In the genomic region with DNA sequence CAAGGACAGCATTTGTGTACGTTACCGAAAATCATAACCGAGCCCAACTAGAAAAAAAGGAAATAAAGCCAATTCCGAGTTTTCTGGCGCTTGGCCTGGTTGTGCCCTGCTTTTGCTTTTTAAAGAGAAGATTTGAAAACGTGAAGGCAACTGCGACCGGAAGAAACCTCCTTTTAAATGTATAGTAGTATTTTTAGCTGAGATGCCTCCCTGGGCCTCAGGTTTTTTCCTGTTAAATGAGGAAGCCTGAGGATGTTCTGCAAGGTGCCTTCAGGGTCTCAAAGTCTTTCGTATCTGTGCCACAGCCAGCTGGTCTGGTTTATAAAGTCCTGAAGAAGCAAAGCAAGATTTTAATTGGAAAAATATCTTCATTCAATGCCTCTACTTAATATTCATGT, we compare ENCODE assay signal across 8 cellular contexts. TPM values are rescaled to one million over a fixed set of nuclear protein-coding genes. Genes with fewer than 3 reads are reported as not detected.
A peak's percentile ranks its signal among the peaks of the same experiment; 100 is the strongest.
DNase-seq lines count a peak whose midpoint lies in the region; ATAC-seq and TF ChIP-seq lines count a peak whose summit lies in the region.

No MANE protein-coding gene starts in this region.

- peak overlapping the region; percentile 90 for H3K27ac Mint-ChIP-seq in activated CD4-positive, alpha-beta memory T cell treated with anti-CD3 and anti-CD28 coated beads, Interleukin-2, amount 10 ng/mL, durations not matched to agents 7 days and 5 days

- POLR2A ChIA-PET in AG04449 (lab: Yijun Ruan, JAX) = interaction anchor here (0.6 kb wide), 1 partner anchor 33 kb away, joined by 3 read pairs; no protein-coding TSS in a partner anchor
- POLR2A ChIA-PET in activated CD4-positive, alpha-beta memory T cell treated with anti-CD3 and anti-CD28 coated beads, Interleukin-2, amount 10 ng/mL, durations not matched to agents 7 days and 5 days (lab: Charles Lee) = interaction anchor here (0.6 to 4.2 kb wide), 14 partner anchors 8 to 1008 kb away, joined by 3 to 41 read pairs (median 5); partner anchors contain the start of genes CLCA2, SELENOF and SH3GLB1

- no peaks in the 10 kb centered on the region for H3K27me3 ChIP-seq in subcutaneous abdominal adipose tissue (ENCODE audit: control insufficient read depth in 5 of 5, insufficient read depth in 4 of 5, low read length in 5 of 5)

- TF ChIP-seq CTCF in AG04449 (IDR thresholded peaks at IDR 0.05; ENCODE audit: insufficient read depth, low read length, missing control alignments) = no peak

- H3K4me1 Mint-ChIP-seq in activated CD4-positive, alpha-beta memory T cell treated with anti-CD3 and anti-CD28 coated beads, Interleukin-2, amount 10 ng/mL, durations not matched to agents 7 days and 5 days = peaks cover 48% of the 10 kb centered on the region

- peak overlapping the region; percentile 95 for H3K4me3 Mint-ChIP-seq in activated CD4-positive, alpha-beta memory T cell treated with anti-CD3 and anti-CD28 coated beads, Interleukin-2, amount 10 ng/mL, durations not matched to agents 7 days and 5 days

- ATAC-seq in GM18909 (IDR thresholded peaks at IDR 0.05; ENCODE audit: poor library complexity, unreplicated experiment) (peak; percentile 29), HG03175 (IDR thresholded peaks at IDR 0.05; ENCODE audit: unreplicated experiment) (peak; percentile 19)

- peaks cover 0 to 30% (median 18%) of the 10 kb centered on the region in 5 donors for H3K4me1 ChIP-seq in subcutaneous abdominal adipose tissue (ENCODE audit: control insufficient read depth in 5 of 5, insufficient read depth in 5 of 5, low read length in 5 of 5)

- no peaks in the 10 kb centered on the region for H3K27me3 Mint-ChIP-seq in activated CD4-positive, alpha-beta memory T cell treated with anti-CD3 and anti-CD28 coated beads, Interleukin-2, amount 10 ng/mL, durations not matched to agents 7 days and 5 days

- H3K9me3 ChIP-seq in iPS-18c (ENCODE audit: control insufficient read depth, insufficient read depth, low read length) = no peaks in the 10 kb centered on the region
- no peaks in the 10 kb centered on the region for H3K9me3 ChIP-seq in subcutaneous abdominal adipose tissue (ENCODE audit: control insufficient read depth in 5 of 5, low read length in 5 of 5)

- peak overlapping the region; percentile 42 to 94 (median 79) for H3K9ac ChIP-seq in subcutaneous abdominal adipose tissue (ENCODE audit: low read length in 5 of 5)

- no peak for DNase-seq in AG04449 (ENCODE audit: low read depth, low spot score)
- no peak for DNase-seq in activated CD4-positive, alpha-beta memory T cell treated with anti-CD3 and anti-CD28 coated beads, Interleukin-2, amount 10 ng/mL, durations not matched to agents 7 days and 5 days
- no peak for DNase-seq in AG08395 (ENCODE audit: low spot score)
- no peak for DNase-seq in NCI-H2029 treated with DMSO at 0.1 percent for 48 hours (lab: John Stamatoyannopoulos, UW)

- CTCF ChIA-PET in AG04449 (lab: Yijun Ruan, JAX) = interaction anchor here (0.7 to 2.9 kb wide), 7 partner anchors 13 to 308 kb away, joined by 3 to 11 read pairs (median 5); partner anchors contain the start of gene SH3GLB1
- CTCF ChIA-PET in activated CD4-positive, alpha-beta memory T cell treated with anti-CD3 and anti-CD28 coated beads, Interleukin-2, amount 10 ng/mL, durations not matched to agents 7 days and 5 days (lab: Charles Lee) = interaction anchor here (0.7 to 2.2 kb wide), 7 partner anchors 12 to 308 kb away, joined by 3 to 15 read pairs (median 5); partner anchors contain the start of gene SH3GLB1

- H3K36me3 ChIP-seq in subcutaneous abdominal adipose tissue (ENCODE audit: control insufficient read depth in 5 of 5, insufficient read depth in 5 of 5, low read length in 5 of 5) = no peaks in the 10 kb centered on the region

- H3K4me3 ChIP-seq in AG04449 (ENCODE audit: low read depth, low read length) = peak overlapping the region; percentile 94
- peak overlapping the region; percentile 91; the same call in 1 of the 2 replicates for H3K4me3 ChIP-seq in iPS-18c (ENCODE audit: insufficient read depth, low read depth, low read length)
- peak overlapping the region; percentile 96 to 99 (median 99) for H3K4me3 ChIP-seq in subcutaneous abdominal adipose tissue (ENCODE audit: low read depth in 1 of 5, low read length in 5 of 5)

- H3K36me3 Mint-ChIP-seq in activated CD4-positive, alpha-beta memory T cell treated with anti-CD3 and anti-CD28 coated beads, Interleukin-2, amount 10 ng/mL, durations not matched to agents 7 days and 5 days (ENCODE audit: low read depth) = peaks cover 21% of the 10 kb centered on the region

- peak overlapping the region; percentile 78 for H3K27ac ChIP-seq in subcutaneous abdominal adipose tissue (ENCODE audit: low read depth, low read length)

- no peaks in the 10 kb centered on the region for H3K9me3 Mint-ChIP-seq in activated CD4-positive, alpha-beta memory T cell treated with anti-CD3 and anti-CD28 coated beads, Interleukin-2, amount 10 ng/mL, durations not matched to agents 7 days and 5 days

RNA-seq across cellular contexts. Expression of gene ODF2L, which starts 0.4 kb away (rescaled TPM):
- total RNA-seq in activated CD4-positive, alpha-beta memory T cell treated with anti-CD3 and anti-CD28 coated beads, Interleukin-2, amount 10 ng/mL, durations not matched to agents 7 days and 5 days = 10 to 100 TPM; 63.1 to 71.3 TPM

RNA-seq across cellular contexts. Expression of gene CLCA2, which starts 27.5 kb away (rescaled TPM):
- not detected for total RNA-seq in activated CD4-positive, alpha-beta memory T cell treated with anti-CD3 and anti-CD28 coated beads, Interleukin-2, amount 10 ng/mL, durations not matched to agents 7 days and 5 days
